In the genomic region with DNA sequence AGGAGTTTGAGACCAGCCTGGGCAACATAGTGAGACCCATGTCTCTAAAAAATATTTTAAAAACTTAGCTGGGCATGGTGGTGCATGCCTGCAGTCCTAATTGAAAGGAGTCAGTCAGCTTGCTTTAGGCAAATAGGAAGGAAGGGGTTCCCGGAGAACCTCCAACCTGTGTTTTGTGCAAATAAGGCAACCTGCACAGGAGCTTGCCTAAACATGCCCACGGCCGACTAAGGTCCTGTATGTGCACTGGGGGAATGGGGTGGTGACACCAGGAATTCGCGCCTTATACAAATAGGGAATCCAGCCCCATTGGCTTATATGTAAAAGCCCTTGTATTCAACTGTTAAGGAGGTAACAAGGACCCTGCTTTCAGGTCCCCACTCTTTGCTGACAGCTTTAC, we compare ENCODE assay signal across 9 cellular contexts.
"Had no signal": no experiment of that assay in that cellular context is flagged by ENCODE, and none has a peak within 500 bp of the region (broad histone marks: within the 10 kb centered on the region; RNA-seq: fewer than 3 reads in every experiment).

No MANE protein-coding gene starts in this region.

- H3K4me1 ChIP-seq: HAP-1 had no signal

- H3K36me3 Mint-ChIP-seq: IgD-negative memory B cell had no signal

- H3K9ac ChIP-seq: GM23248 had no signal

- FAIRE-seq: HepG2 had no signal

- H3K9me3 ChIP-seq: HAP-1 had no signal

- H3K4me3 Mint-ChIP-seq: HFFc6, IgD-negative memory B cell had no signal

- H3K27ac ChIP-seq: GM23248, HL-60 had no signal

- H3K4me3 ChIP-seq: GM23248, HAP-1 had no signal

- ATAC-seq: HCT116, HepG2 had no signal

- H3K27me3 Mint-ChIP-seq: IgD-negative memory B cell had no signal

- H2AFZ ChIP-seq: GM23248 had no signal

- H3K36me3 ChIP-seq: HAP-1 had no signal

- H3K4me1 Mint-ChIP-seq: IgD-negative memory B cell had no signal

- DNase-seq: GM23248, H7, HFFc6, KBM-7 had no signal

- H3K27ac Mint-ChIP-seq: HFFc6, IgD-negative memory B cell had no signal
